1 cellular context compared by ENCODE assay signal in genomic region chr16:75506107-75506506, GRCh38.
TF ChIP-seq lines count a peak whose summit lies in the region.

No MANE protein-coding gene starts in this region.

TF ChIP-seq in K562, 482 proteins besides CTCF, POLR2A, EP300 and RAD21:
- TF ChIP-seq CREM (IDR thresholded peaks at IDR 0.05; ENCODE audit: low read depth) = peak; percentile 41; the same call in 1 of the 2 replicates
- 0 out of 2 replicates have a peak, but pooled peaks have one; percentile 28 for TF ChIP-seq TRIM28 (IDR thresholded peaks at IDR 0.05)
- TF ChIP-seq ZNF311 (CRISPR knock-in tag; IDR thresholded peaks at IDR 0.05) = no peak
- TF ChIP-seq OTX1 (CRISPR knock-in tag; IDR thresholded peaks at IDR 0.05) = no peak
- TF ChIP-seq TRIM24 (IDR thresholded peaks at IDR 0.05) = peak in 1 of 2 experiments; percentile 10; a peak in 1 of 4 replicates
- no peak for TF ChIP-seq NR4A1 (CRISPR knock-in tag; IDR thresholded peaks at IDR 0.05)
- TF ChIP-seq NR4A1 (tag; IDR thresholded peaks at IDR 0.05) = no peak
- no peak for TF ChIP-seq NR2C2 (CRISPR knock-in tag; IDR thresholded peaks at IDR 0.05)
- peak; percentile 15; the same call in 1 of the 2 replicates for TF ChIP-seq NR2C2 (tag; IDR thresholded peaks at IDR 0.05)
- TF ChIP-seq TSC22D4 (tag; IDR thresholded peaks at IDR 0.05) = no peak
- no peak for TF ChIP-seq CBX3 (IDR thresholded peaks at IDR 0.05; ENCODE audit: borderline replicate concordance in 1 of 2, low read length in 2 of 2)
- TF ChIP-seq ATF1 (CRISPR knock-in tag; IDR thresholded peaks at IDR 0.05) = no peak
- peak; percentile 57 for TF ChIP-seq ATF1 (tag; IDR thresholded peaks at IDR 0.05)
- TF ChIP-seq BMI1 (IDR thresholded peaks at IDR 0.05; ENCODE audit: low read length) = no peak
- TF ChIP-seq CBX1 (IDR thresholded peaks at IDR 0.05; ENCODE audit: low read depth) = no peak
- TF ChIP-seq MEIS2 (IDR thresholded peaks at IDR 0.05; ENCODE audit: partially characterized antibody) = no peak
- no peak for TF ChIP-seq RCOR1 (IDR thresholded peaks at IDR 0.05; ENCODE audit: borderline replicate concordance in 1 of 2, low read depth in 2 of 2, low read length in 2 of 2)
- TF ChIP-seq GTF2E2 (tag; IDR thresholded peaks at IDR 0.05) = no peak
- TF ChIP-seq ELF2 (CRISPR knock-in tag; IDR thresholded peaks at IDR 0.05) = no peak
- no peak for TF ChIP-seq HMBOX1 (IDR thresholded peaks at IDR 0.05)
